In genomic region chr4:15652191-15652590, GRCh38 we compare ENCODE assay signal across 10 cellular contexts. TPM values are rescaled to one million over a fixed set of nuclear protein-coding genes. Genes with fewer than 3 reads are reported as not detected.
DNase-seq lines count a peak whose midpoint lies in the region; ATAC-seq and TF ChIP-seq lines count a peak whose summit lies in the region.
"Had no signal": no experiment of that assay in that cellular context is flagged by ENCODE, and none has a peak within 500 bp of the region (broad histone marks: within the 10 kb centered on the region; RNA-seq: fewer than 3 reads in every experiment).

No MANE protein-coding gene starts in this region.

- peak overlapping the region; percentile 62 for H3K27ac Mint-ChIP-seq in activated CD4-positive, alpha-beta T cell treated with anti-CD3 and anti-CD28 coated beads for 36 hours
- H3K27ac Mint-ChIP-seq in brain: peak overlapping the region; percentile 32 to 100 (median 99)
- H3K27ac Mint-ChIP-seq: IgD-negative memory B cell had no signal

- no peak overlapping the region for H3K4me3 ChIP-seq in thyroid gland (replicated peaks in 1 of 3)
- peak overlapping the region in 1 of 4 donors; percentile 93 for H3K4me3 ChIP-seq in Peyer's patch

- H3K4me3 Mint-ChIP-seq in activated CD4-positive, alpha-beta T cell treated with anti-CD3 and anti-CD28 coated beads for 36 hours: peak overlapping the region; percentile 39
- peak overlapping the region; percentile 89 to 99 (median 98) for H3K4me3 Mint-ChIP-seq in brain

- WGBS in thyroid gland, 2 donors: 73 to 88% methylated on average over 1 of the region's 1 CpG

- H3K4me1 Mint-ChIP-seq in activated CD4-positive, alpha-beta T cell treated with anti-CD3 and anti-CD28 coated beads for 36 hours: peaks cover 65% of the 10 kb centered on the region
- H3K4me1 Mint-ChIP-seq in brain: peaks cover 72% of the 10 kb centered on the region

- H3K36me3 ChIP-seq in thyroid gland: no peaks in the 10 kb centered on the region
- no peaks in the 10 kb centered on the region for H3K36me3 ChIP-seq in Peyer's patch

- ATAC-seq in activated CD4-positive, alpha-beta T cell treated with anti-CD3 and anti-CD28 coated beads for 36 hours: no peak
- no peak for ATAC-seq in GM19324 (IDR thresholded peaks at IDR 0.05; ENCODE audit: low FRiP score, unreplicated experiment)

- intact Hi-C loops in activated CD4-positive, alpha-beta T cell treated with anti-CD3 and anti-CD28 coated beads for 36 hours (cut with DNase I, micrococcal nuclease): loop anchor here (2.0 to 10.0 kb wide), 6 partner anchors 175 to 1997 kb away; partner anchors contain the start of gene TAPT1 (in 1 of the 2)
- intact Hi-C loops in thyroid gland (cut with DNase I): no loop called here

- H3K27me3 ChIP-seq in thyroid gland (no peaks in the 10 kb centered on the region), Peyer's patch (no peaks in the 10 kb centered on the region)

- POLR2A ChIA-PET in activated CD4-positive, alpha-beta T cell treated with anti-CD3 and anti-CD28 coated beads for 36 hours (lab: Charles Lee): interaction anchor here (0.6 kb wide), 1 partner anchor 33 kb away, joined by 3 read pairs; no protein-coding TSS in a partner anchor

- CTCF ChIA-PET in activated CD4-positive, alpha-beta T cell treated with anti-CD3 and anti-CD28 coated beads for 36 hours (lab: Charles Lee): interaction anchor here (0.6 to 2.2 kb wide), 11 partner anchors 10 to 414 kb away, joined by 3 to 11 read pairs (median 3); partner anchors contain the start of gene FAM200B

- H3K36me3 Mint-ChIP-seq in activated CD4-positive, alpha-beta T cell treated with anti-CD3 and anti-CD28 coated beads for 36 hours (ENCODE audit: low read depth): peaks cover 2% of the 10 kb centered on the region
- H3K36me3 Mint-ChIP-seq in brain: peaks cover 10% of the 10 kb centered on the region

- TF ChIP-seq POLR2A in thyroid gland (IDR thresholded peaks at IDR 0.05) (no peak), Peyer's patch (IDR thresholded peaks at IDR 0.05) (no peak)

- H3K27ac ChIP-seq in thyroid gland (peak overlapping the region; percentile 45 to 100 (median 100)), Peyer's patch (peak overlapping the region in 2 of 4 donors; percentile 3 to 95)

- peaks cover 48 to 62% of the 10 kb centered on the region in 2 donors for H3K4me1 ChIP-seq in thyroid gland
- H3K4me1 ChIP-seq in Peyer's patch: peaks cover 4 to 40% (median 13%) of the 10 kb centered on the region in 4 donors

- H3K9me3 Mint-ChIP-seq in activated CD4-positive, alpha-beta T cell treated with anti-CD3 and anti-CD28 coated beads for 36 hours (ENCODE audit: low read depth): no peaks in the 10 kb centered on the region
- H3K9me3 Mint-ChIP-seq in brain: no peaks in the 10 kb centered on the region
- H3K9me3 Mint-ChIP-seq: IgD-negative memory B cell had no signal

- H3K27me3 Mint-ChIP-seq in activated CD4-positive, alpha-beta T cell treated with anti-CD3 and anti-CD28 coated beads for 36 hours: no peaks in the 10 kb centered on the region
- H3K27me3 Mint-ChIP-seq in brain: peaks cover 4% of the 10 kb centered on the region
- H3K27me3 Mint-ChIP-seq: IgD-negative memory B cell had no signal

- H3K9me3 ChIP-seq in thyroid gland (no peaks in the 10 kb centered on the region), Peyer's patch (no peaks in the 10 kb centered on the region)

- DNase-seq in activated CD4-positive, alpha-beta T cell treated with anti-CD3 and anti-CD28 coated beads for 36 hours: no peak
- DNase-seq in activated CD4-positive, alpha-beta T cell treated with anti-CD3 and anti-CD28 coated beads for 4 hours: no peak
- DNase-seq in medulla oblongata (ENCODE audit: extremely low spot score): peak; percentile 26
- DNase-seq in thyroid gland: no peak
- no peak for DNase-seq in Peyer's patch
- no peak for DNase-seq in CD1c-positive myeloid dendritic cell (ENCODE audit: extremely low spot score)
- DNase-seq: mesendoderm had no signal

- TF ChIP-seq CTCF in brain (conservative IDR thresholded peaks at IDR 0.05): no peak
- no peak for TF ChIP-seq CTCF in thyroid gland (IDR thresholded peaks at IDR 0.05)
- TF ChIP-seq CTCF in Peyer's patch (IDR thresholded peaks at IDR 0.05): no peak

RNA-seq across cellular contexts. Expression of gene FBXL5, which starts 3.0 kb away (rescaled TPM):
- 10 to 100 TPM; 20.1 to 29.1 TPM for total RNA-seq in activated CD4-positive, alpha-beta T cell treated with anti-CD3 and anti-CD28 coated beads for 36 hours
- polyA plus RNA-seq in brain (ENCODE audit: insufficient read depth, low read depth, low replicate concordance): 101 TPM
- total RNA-seq in thyroid gland (100 to 1,000 TPM; 154 to 246 (median 212) TPM), Peyer's patch (100 to 1,000 TPM in 2 of 4 donors, 10 to 100 TPM in 2; 58.7 to 104 (median 99.4) TPM)

RNA-seq across cellular contexts. Expression of gene FAM200B, which starts 29.4 kb away (rescaled TPM):
- total RNA-seq in activated CD4-positive, alpha-beta T cell treated with anti-CD3 and anti-CD28 coated beads for 36 hours: 10 to 100 TPM in 1 of 2 experiments, 1 to 10 TPM in 1; 9.8 to 13.3 TPM
- 120 TPM for polyA plus RNA-seq in brain (ENCODE audit: insufficient read depth, low read depth, low replicate concordance)
- total RNA-seq in thyroid gland (10 to 100 TPM; 62.4 to 85.6 (median 73.2) TPM), Peyer's patch (10 to 100 TPM; 15.1 to 59.4 (median 33.9) TPM)

RNA-seq across cellular contexts. Expression of gene BST1, which starts 50.7 kb away (rescaled TPM):
- total RNA-seq in activated CD4-positive, alpha-beta T cell treated with anti-CD3 and anti-CD28 coated beads for 36 hours: under 1 TPM; 0.47 to 0.66 TPM
- polyA plus RNA-seq in brain (ENCODE audit: insufficient read depth, low read depth, low replicate concordance): 1.7 TPM
- total RNA-seq in thyroid gland (1 to 10 TPM; 2.0 to 7.5 (median 5.5) TPM), Peyer's patch (10 to 100 TPM in 3 of 4 donors, 1 to 10 TPM in 1; 7.4 to 62.5 (median 40.2) TPM)
